In the genomic region with DNA sequence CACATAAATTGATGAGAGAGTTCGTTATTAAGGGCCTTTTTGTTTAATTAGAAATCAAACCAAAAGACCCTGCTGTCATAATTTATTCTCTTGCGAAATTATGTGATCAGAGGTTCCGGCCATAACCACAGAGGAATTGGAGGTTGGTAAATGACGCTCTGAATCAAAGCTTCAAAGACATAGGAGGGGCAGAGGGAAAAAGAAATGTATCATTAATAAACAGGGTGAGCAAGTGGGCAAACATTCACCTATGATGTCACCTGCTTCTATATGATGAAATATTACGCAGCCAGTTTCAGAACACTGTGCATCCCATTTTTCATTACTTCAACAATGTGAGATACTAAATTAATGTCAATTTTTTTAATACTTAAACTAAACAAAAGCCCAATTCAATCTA, we compare ENCODE assay signal across 26 cellular contexts.
"Had no signal": no experiment of that assay in that cellular context is flagged by ENCODE, and none has a peak within 500 bp of the region (broad histone marks: within the 10 kb centered on the region; RNA-seq: fewer than 3 reads in every experiment).

No MANE protein-coding gene starts in this region.

- H3K9me3 ChIP-seq: gastroesophageal sphincter, heart left ventricle, mucosa of descending colon, neutrophil, pancreas, stomach, thyroid gland had no signal

- H3K4me2 ChIP-seq: hepatocyte, smooth muscle cell had no signal

- H3K27ac Mint-ChIP-seq: effector memory CD8-positive, alpha-beta T cell; memory B cell; naive B cell; natural killer cell treated with Interleukin-12 subunit alpha and Interleukin-12 subunit beta and Interleukin-15 and Interleukin-18, amount 100 ng/mL, for 72 hours; stimulated activated effector memory CD8-positive, alpha-beta T cell treated with anti-CD3 and anti-CD28 coated beads, Interleukin-12 subunit alpha, Interleukin-12 subunit beta, amount 100 ng/mL, for 72 hours; type B pancreatic cell had no signal

- H3K36me3 ChIP-seq: gastroesophageal sphincter, heart left ventricle, neutrophil, pancreas, stomach, thyroid gland had no signal

- H3K27me3 ChIP-seq: foreskin keratinocyte, gastroesophageal sphincter, heart left ventricle, hepatocyte, neutrophil, pancreas, stomach, thyroid gland had no signal

- H3K4me3 Mint-ChIP-seq: effector memory CD8-positive, alpha-beta T cell; memory B cell; naive B cell; natural killer cell treated with Interleukin-12 subunit alpha and Interleukin-12 subunit beta and Interleukin-15 and Interleukin-18, amount 100 ng/mL, for 72 hours; neural crest cell; stimulated activated effector memory CD8-positive, alpha-beta T cell treated with anti-CD3 and anti-CD28 coated beads, Interleukin-12 subunit alpha, Interleukin-12 subunit beta, amount 100 ng/mL, for 72 hours; type B pancreatic cell had no signal

- DNase-seq: cortex of kidney; effector memory CD8-positive, alpha-beta T cell; foreskin keratinocyte; heart left ventricle; kidney; mucosa of descending colon; naive B cell; pancreas; stimulated activated CD4-positive, alpha-beta T cell treated with anti-CD3 and anti-CD28 coated beads, Interleukin-2, amount 100 ng/mL, for 24 hours; stimulated activated CD4-positive, alpha-beta T cell treated with anti-CD3 and anti-CD28 coated beads, Interleukin-4, amount 100 ng/mL, for 24 hours; stimulated activated naive CD4-positive, alpha-beta T cell treated with Interleukin-2 at 50 U/mL for 16 hours; stomach; thyroid gland had no signal

- H3K4me1 ChIP-seq: foreskin keratinocyte had no signal

- H3K27ac ChIP-seq: foreskin keratinocyte, gastroesophageal sphincter, heart left ventricle, hepatocyte, neutrophil, pancreas, stomach had no signal

- H3K4me3 ChIP-seq: gastroesophageal sphincter, heart left ventricle, hepatocyte, lung, mucosa of descending colon, pancreas, smooth muscle cell, stomach, thyroid gland had no signal

- FAIRE-seq: endometrium, kidney, pancreas had no signal

- H3K4me1 Mint-ChIP-seq: memory B cell; neural crest cell; stimulated activated effector memory CD8-positive, alpha-beta T cell treated with anti-CD3 and anti-CD28 coated beads, Interleukin-12 subunit alpha, Interleukin-12 subunit beta, amount 100 ng/mL, for 72 hours had no signal

- H3K36me3 Mint-ChIP-seq: memory B cell; naive B cell; natural killer cell treated with Interleukin-12 subunit alpha and Interleukin-12 subunit beta and Interleukin-15 and Interleukin-18, amount 100 ng/mL, for 72 hours; stimulated activated effector memory CD8-positive, alpha-beta T cell treated with anti-CD3 and anti-CD28 coated beads, Interleukin-12 subunit alpha, Interleukin-12 subunit beta, amount 100 ng/mL, for 72 hours; type B pancreatic cell had no signal

- H3K27me3 Mint-ChIP-seq: memory B cell, type B pancreatic cell had no signal

- H3K9me3 Mint-ChIP-seq: effector memory CD8-positive, alpha-beta T cell; memory B cell; naive B cell; natural killer cell treated with Interleukin-12 subunit alpha and Interleukin-12 subunit beta and Interleukin-15 and Interleukin-18, amount 100 ng/mL, for 72 hours; neural crest cell; stimulated activated effector memory CD8-positive, alpha-beta T cell treated with anti-CD3 and anti-CD28 coated beads, Interleukin-12 subunit alpha, Interleukin-12 subunit beta, amount 100 ng/mL, for 72 hours; type B pancreatic cell had no signal

- ATAC-seq: effector memory CD8-positive, alpha-beta T cell; foreskin keratinocyte; gastroesophageal sphincter; heart left ventricle; left lobe of liver; mucosa of descending colon; natural killer cell treated with Interleukin-12 subunit alpha and Interleukin-12 subunit beta and Interleukin-15 and Interleukin-18, amount 100 ng/mL, for 72 hours; pancreas; sciatic nerve; stimulated activated effector memory CD8-positive, alpha-beta T cell treated with anti-CD3 and anti-CD28 coated beads, Interleukin-12 subunit alpha, Interleukin-12 subunit beta, amount 100 ng/mL, for 72 hours had no signal
